Comparison of ENCODE assay signal across 1 cellular context in the genomic region with DNA sequence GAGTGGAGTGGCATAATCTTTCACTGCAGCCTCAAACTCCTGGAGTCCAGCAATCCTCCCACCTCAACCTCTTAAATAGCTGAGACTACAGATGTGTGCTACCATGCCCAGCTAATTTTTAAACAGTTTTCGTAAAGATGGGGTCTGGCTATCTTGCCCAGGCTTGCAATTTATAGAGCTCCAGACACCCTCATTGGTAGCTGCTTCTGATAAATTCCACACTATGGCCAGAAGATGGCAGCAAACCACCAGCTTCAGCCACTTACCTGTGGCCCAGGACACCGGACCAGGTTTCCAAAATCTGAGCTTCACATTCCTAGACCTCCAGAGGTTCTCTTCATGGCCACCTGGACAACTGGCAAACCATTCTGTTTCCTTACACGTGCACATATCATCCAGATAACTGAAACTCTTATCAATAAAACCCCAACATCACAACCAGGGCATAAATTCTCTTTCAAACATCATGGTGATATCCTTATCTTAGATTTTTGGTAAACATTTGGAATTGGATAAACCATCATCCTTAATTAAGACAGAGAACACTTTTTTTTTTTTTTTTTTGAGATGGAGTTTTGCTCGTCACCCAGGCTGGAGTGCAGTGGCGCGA.
TF ChIP-seq lines count a peak whose summit lies in the region.

No MANE protein-coding gene starts in this region.

TF ChIP-seq in endothelial cell of umbilical vein, 7 proteins besides CTCF, POLR2A, EP300 and RAD21:
- TF ChIP-seq JUN (IDR thresholded peaks at IDR 0.05; ENCODE audit: borderline replicate concordance, insufficient read depth, insufficient read length, low read depth) (no peak), MYC (IDR thresholded peaks at IDR 0.05; ENCODE audit: low read depth, low read length) (no peak), EZH2 (IDR thresholded peaks at IDR 0.05; ENCODE audit: borderline replicate concordance, low read depth, low read length, severe bottlenecking) (no peak), FOS (IDR thresholded peaks at IDR 0.05; ENCODE audit: borderline replicate concordance, insufficient read depth, low read length) (no peak), GATA2 (IDR thresholded peaks at IDR 0.05; ENCODE audit: insufficient read depth, insufficient read length, low read depth, low read length) (no peak), POLR2AphosphoS5 (IDR thresholded peaks at IDR 0.05; ENCODE audit: insufficient read depth, low read depth, low read length) (no peak)
- TF ChIP-seq, protein P1, sequence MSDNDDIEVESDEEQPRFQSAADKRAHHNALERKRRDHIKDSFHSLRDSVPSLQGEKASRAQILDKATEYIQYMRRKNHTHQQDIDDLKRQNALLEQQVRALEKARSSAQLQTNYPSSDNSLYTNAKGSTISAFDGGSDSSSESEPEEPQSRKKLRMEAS (IDR thresholded peaks at IDR 0.05; ENCODE audit: insufficient read depth, insufficient read length): no peak
